Comparison of ENCODE assay signal across 18 cellular contexts in genomic region chr9:38084556-38084880, GRCh38. TPM values are rescaled to one million over a fixed set of nuclear protein-coding genes. Genes with fewer than 3 reads are reported as not detected.
DNase-seq lines count a peak whose midpoint lies in the region; ATAC-seq and TF ChIP-seq lines count a peak whose summit lies in the region.
"Had no signal": no experiment of that assay in that cellular context is flagged by ENCODE, and none has a peak within 500 bp of the region (broad histone marks: within the 10 kb centered on the region; RNA-seq: fewer than 3 reads in every experiment).

No MANE protein-coding gene starts in this region.

- H3K4me1 ChIP-seq in right atrium auricular region = peaks cover 3 to 19% of the 10 kb centered on the region in 2 donors
- peaks cover 0 to 5% of the 10 kb centered on the region in 2 donors for H3K4me1 ChIP-seq in uterus

- H3K27me3 ChIP-seq in right atrium auricular region (no peaks in the 10 kb centered on the region), uterus (no peaks in the 10 kb centered on the region)
- H3K27me3 ChIP-seq: esophagus squamous epithelium had no signal

- H3K9me3 ChIP-seq in right atrium auricular region = no peaks in the 10 kb centered on the region
- no peaks in the 10 kb centered on the region for H3K9me3 ChIP-seq in uterus
- H3K9me3 ChIP-seq: esophagus squamous epithelium had no signal

- TF ChIP-seq CTCF in right atrium auricular region (IDR thresholded peaks at IDR 0.05) (no peak), uterus (IDR thresholded peaks at IDR 0.05) (no peak)

- H3K27ac ChIP-seq in right atrium auricular region = peak overlapping the region in 1 of 2 donors; percentile 34
- H3K27ac ChIP-seq in substantia nigra (ENCODE audit: low read depth, low read length, poor library complexity, severe bottlenecking) = peak overlapping the region; percentile 60
- H3K27ac ChIP-seq in uterus = no peak overlapping the region
- H3K27ac ChIP-seq: esophagus squamous epithelium had no signal

- no peak for ATAC-seq in GM18870 (IDR thresholded peaks at IDR 0.05; ENCODE audit: unreplicated experiment)
- ATAC-seq: stimulated activated naive CD8-positive, alpha-beta T cell treated with anti-CD3 and anti-CD28 coated beads, Interleukin-15, amount 100 ng/mL, for 72 hours had no signal

- intact Hi-C loops in uterus (cut with DNase I; ENCODE audit: low total_unique reads) = no loop called here

- TF ChIP-seq POLR2A in uterus (IDR thresholded peaks at IDR 0.05) = no peak

- peak; percentile 20 for DNase-seq in activated CD8-positive, alpha-beta memory T cell treated with anti-CD3 and anti-CD28 coated beads, Interleukin-2, amount 50 U/mL, for 48 hours
- no peak for DNase-seq in activated CD8-positive, alpha-beta memory T cell treated with anti-CD3 and anti-CD28 coated beads, Interleukin-2, amount 50 U/mL, for 4 hours
- DNase-seq in SKM-1 (lab: John Stamatoyannopoulos, UW; ENCODE audit: unreplicated experiment) (peak; percentile 52), right atrium auricular region (ENCODE audit: low spot score) (peak; percentile 59), substantia nigra (lab: John Stamatoyannopoulos, UW) (peak in 28 of 49 donors; percentile 8 to 62 (median 28)), AG08396 (ENCODE audit: low spot score) (no peak), uterus (no peak)
- DNase-seq: activated CD4-positive, alpha-beta T cell treated with anti-CD3 and anti-CD28 coated beads, Interleukin-2, amount 50 U/mL, for 4 hours; CD4-positive, alpha-beta memory T cell; DMS79 treated with DMSO at 0.1 percent for 48 hours; esophagus squamous epithelium; glutamatergic neuron; H7; NCI-H1694 treated with DMSO at 0.1 percent for 48 hours; NCI-H446 treated with DMSO at 0.1 percent for 48 hours; retina; stimulated activated naive CD8-positive, alpha-beta T cell treated with anti-CD3 and anti-CD28 coated beads, Interleukin-15, amount 100 ng/mL, for 72 hours had no signal

- H3K4me3 ChIP-seq in right atrium auricular region (no peak overlapping the region), uterus (no peak overlapping the region)
- H3K4me3 ChIP-seq: esophagus squamous epithelium had no signal

- H3K36me3 ChIP-seq in right atrium auricular region (no peaks in the 10 kb centered on the region), uterus (no peaks in the 10 kb centered on the region)
- H3K36me3 ChIP-seq: esophagus squamous epithelium had no signal

RNA-seq across cellular contexts. Expression of gene SHB, which starts 15.5 kb away (rescaled TPM):
- 10 to 100 TPM; 33.9 to 39.9 TPM for total RNA-seq in right atrium auricular region
- total RNA-seq in uterus = 10 to 100 TPM in 1 of 4 donors, 1 to 10 TPM in 3; 3.5 to 19.6 (median 7.3) TPM

Comparison
In these comparisons a context has a peak if more than half of its experiments do, and no peak if none do; other contexts are left out.
1. DNase-seq: peak in activated CD8-positive, alpha-beta memory T cell treated with anti-CD3 and anti-CD28 coated beads, Interleukin-2, amount 50 U/mL, for 48 hours (single experiment), SKM-1 (single experiment), right atrium auricular region (single experiment) and substantia nigra (28 of 49); none in activated CD8-positive, alpha-beta memory T cell treated with anti-CD3 and anti-CD28 coated beads, Interleukin-2, amount 50 U/mL, for 4 hours (single experiment), AG08396 (single experiment) and uterus (0 of 2).